In the genomic region with DNA sequence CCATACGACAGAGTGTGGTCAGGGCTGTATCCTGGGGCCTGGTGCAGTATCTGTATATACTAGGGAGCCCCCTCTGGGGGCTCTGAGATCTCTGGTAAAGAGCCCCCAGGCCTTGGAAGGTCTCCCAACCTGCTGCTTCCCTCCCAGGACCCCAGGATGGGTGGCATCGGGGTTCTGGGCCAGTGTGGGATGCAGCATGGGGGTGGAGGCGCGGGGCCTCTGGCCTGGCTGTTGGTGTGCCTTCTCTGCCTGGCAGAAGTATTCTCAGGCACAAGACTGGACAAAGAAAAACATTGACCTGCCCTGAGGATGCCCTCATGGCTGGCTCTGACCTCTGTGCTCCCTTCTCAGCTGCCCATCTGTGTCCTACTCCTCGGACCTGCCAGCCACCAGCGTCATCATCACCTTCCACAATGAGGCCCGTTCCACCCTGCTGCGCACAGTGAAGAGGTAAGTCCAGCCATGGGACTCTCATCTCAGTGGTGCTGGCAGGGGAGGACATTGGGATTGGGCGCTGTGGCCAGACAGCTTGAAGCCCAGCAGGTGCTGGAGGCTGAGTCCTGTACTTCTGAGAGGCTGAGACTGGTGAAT, we compare ENCODE assay signal across 15 cellular contexts.
"Had no signal": no experiment of that assay in that cellular context is flagged by ENCODE, and none has a peak within 500 bp of the region (broad histone marks: within the 10 kb centered on the region; RNA-seq: fewer than 3 reads in every experiment).

No MANE protein-coding gene starts in this region.

- H3K9me3 ChIP-seq: colonic mucosa, right atrium auricular region, SJSA1, thoracic aorta had no signal

- DNase-seq: activated CD4-positive, alpha-beta T cell treated with anti-CD3 and anti-CD28 coated beads for 48 hours; activated gamma-delta T cell treated with Interleukin-2 at 50 U/mL for 16 hours; activated T-cell treated with anti-CD3 and anti-CD28 coated beads, Interleukin-2, amount 50 U/mL, for 4 hours; colonic mucosa; effector CD4-positive, alpha-beta T cell; foreskin melanocyte; stimulated activated CD4-positive, alpha-beta T cell treated with anti-CD3 and anti-CD28 coated beads, Interleukin-2, amount 100 ng/mL, for 24 hours; stimulated activated naive B cell treated with anti-CD40 and anti-IgM and Interleukin-4, amounts not matched to agents 10 μg/mL and 1 μg/mL and 100 μg/mL, for 72 hours; T-helper 9 cell had no signal

- H3K4me1 Mint-ChIP-seq: memory B cell; stimulated activated naive B cell treated with anti-CD40 and anti-IgM and Interleukin-4, amounts not matched to agents 10 μg/mL and 1 μg/mL and 100 μg/mL, for 72 hours had no signal

- H3K36me3 Mint-ChIP-seq: memory B cell; stimulated activated naive B cell treated with anti-CD40 and anti-IgM and Interleukin-4, amounts not matched to agents 10 μg/mL and 1 μg/mL and 100 μg/mL, for 72 hours had no signal

- H3K4me1 ChIP-seq: colonic mucosa, right atrium auricular region, SJSA1 had no signal

- H3K27ac ChIP-seq: cardiac muscle cell, colonic mucosa, right atrium auricular region, SJSA1, thoracic aorta, VCaP had no signal

- ATAC-seq: activated T-cell treated with anti-CD3 and anti-CD28 coated beads, Interleukin-2, amount 50 U/mL, for 4 hours; stimulated activated naive B cell treated with anti-CD40 and anti-IgM and Interleukin-4, amounts not matched to agents 10 μg/mL and 1 μg/mL and 100 μg/mL, for 72 hours had no signal

- H3K27me3 ChIP-seq: cardiac muscle cell, colonic mucosa, right atrium auricular region, SJSA1 had no signal

- H3K4me3 Mint-ChIP-seq: activated T-cell treated with anti-CD3 and anti-CD28 coated beads, Interleukin-2, amount 50 U/mL, for 4 hours; memory B cell; stimulated activated naive B cell treated with anti-CD40 and anti-IgM and Interleukin-4, amounts not matched to agents 10 μg/mL and 1 μg/mL and 100 μg/mL, for 72 hours had no signal

- H3K9me3 Mint-ChIP-seq: activated T-cell treated with anti-CD3 and anti-CD28 coated beads, Interleukin-2, amount 50 U/mL, for 4 hours; memory B cell; stimulated activated naive B cell treated with anti-CD40 and anti-IgM and Interleukin-4, amounts not matched to agents 10 μg/mL and 1 μg/mL and 100 μg/mL, for 72 hours had no signal

- H3K4me3 ChIP-seq: cardiac muscle cell, colonic mucosa, right atrium auricular region, SJSA1, thoracic aorta had no signal

- H3K36me3 ChIP-seq: cardiac muscle cell, colonic mucosa, SJSA1, thoracic aorta had no signal

- H3K27ac Mint-ChIP-seq: memory B cell had no signal
